ENCODE assay signal across 26 cellular contexts in genomic region chr12:68268971-68269370, GRCh38. TPM values are rescaled to one million over a fixed set of nuclear protein-coding genes. Genes with fewer than 3 reads are reported as not detected.
"Had no signal": no experiment of that assay in that cellular context is flagged by ENCODE, and none has a peak within 500 bp of the region (broad histone marks: within the 10 kb centered on the region; RNA-seq: fewer than 3 reads in every experiment).

No MANE protein-coding gene starts in this region.

- H3K4me3 ChIP-seq: colonic mucosa, gastrocnemius medialis, heart right ventricle, mucosa of descending colon, neural progenitor cell, psoas muscle, right lobe of liver, suprapubic skin, thyroid gland had no signal

- H3K4me2 ChIP-seq: neural progenitor cell had no signal

- DNase-seq: colonic mucosa; effector CD4-positive, alpha-beta T cell; erythroblast; gastrocnemius medialis; heart right ventricle; islet precursor cell; mucosa of descending colon; natural killer cell; occipital lobe; psoas muscle; retina; right lobe of liver; stimulated activated CD4-positive, alpha-beta T cell treated with anti-CD3 and anti-CD28 coated beads, Interleukin-4, amount 100 ng/mL, for 1 hour; stimulated activated CD8-positive, alpha-beta memory T cell treated with anti-CD3 and anti-CD28 coated beads, Interleukin-4, amount 100 ng/mL, for 48 hours; stimulated activated naive CD8-positive, alpha-beta T cell treated with anti-CD3 and anti-CD28 coated beads, Interleukin-15, Interleukin-2, amounts not matched to agents 100 U/mL and 50 U/mL, for 24 hours; thyroid gland had no signal

- H3K36me3 Mint-ChIP-seq: natural killer cell; neural progenitor cell; stimulated activated effector memory CD8-positive, alpha-beta T cell treated with anti-CD3 and anti-CD28 coated beads, Interleukin-12 subunit alpha, Interleukin-12 subunit beta, amount 100 ng/mL, for 72 hours; type B pancreatic cell had no signal

- H3K9me3 ChIP-seq: colonic mucosa, gastrocnemius medialis, heart right ventricle, mucosa of descending colon, psoas muscle, right lobe of liver, suprapubic skin, thyroid gland had no signal

- H3K27ac ChIP-seq: colonic mucosa, gastrocnemius medialis, heart right ventricle, neural progenitor cell, psoas muscle, right lobe of liver, suprapubic skin, thyroid gland had no signal

- ATAC-seq: gastrocnemius medialis, heart right ventricle, left lobe of liver, mucosa of descending colon, natural killer cell, psoas muscle, right lobe of liver had no signal

- H3K4me1 Mint-ChIP-seq: natural killer cell had no signal

- H2AFZ ChIP-seq: neural progenitor cell had no signal

- H3K4me1 ChIP-seq: colonic mucosa, gastrocnemius medialis, psoas muscle, right lobe of liver, suprapubic skin had no signal

- H3K4me3 Mint-ChIP-seq: endodermal cell; natural killer cell; neural progenitor cell; stimulated activated effector memory CD8-positive, alpha-beta T cell treated with anti-CD3 and anti-CD28 coated beads, Interleukin-12 subunit alpha, Interleukin-12 subunit beta, amount 100 ng/mL, for 72 hours; type B pancreatic cell had no signal

- H3K9ac ChIP-seq: neural progenitor cell had no signal

- H3K27me3 ChIP-seq: colonic mucosa, gastrocnemius medialis, heart right ventricle, neural progenitor cell, right lobe of liver, suprapubic skin, thyroid gland had no signal

- H3K9me3 Mint-ChIP-seq: endodermal cell; natural killer cell; neural progenitor cell; stimulated activated effector memory CD8-positive, alpha-beta T cell treated with anti-CD3 and anti-CD28 coated beads, Interleukin-12 subunit alpha, Interleukin-12 subunit beta, amount 100 ng/mL, for 72 hours; type B pancreatic cell had no signal

- H3K36me3 ChIP-seq: colonic mucosa, gastrocnemius medialis, heart right ventricle, neural progenitor cell, right lobe of liver, suprapubic skin, thyroid gland had no signal

- H3K27ac Mint-ChIP-seq: endodermal cell, natural killer cell, neural progenitor cell, type B pancreatic cell had no signal

RNA-seq across cellular contexts. Expression of gene IL22, which starts 15.6 kb away (rescaled TPM):
- total RNA-seq: colonic mucosa, dermis microvascular lymphatic vessel endothelial cell, endodermal cell, endothelial cell of umbilical vein, fibroblast of villous mesenchyme, gastrocnemius medialis, heart right ventricle, left lobe of liver, lower leg skin, mucosa of descending colon, natural killer cell, occipital lobe, psoas muscle, right lobe of liver, suprapubic skin, thyroid gland had no signal
- polyA plus RNA-seq: endothelial cell of umbilical vein, heart right ventricle, psoas muscle had no signal

RNA-seq across cellular contexts. Expression of gene IL26, which starts 43.4 kb away (rescaled TPM):
- total RNA-seq: colonic mucosa, dermis microvascular lymphatic vessel endothelial cell, endodermal cell, endothelial cell of umbilical vein, fibroblast of villous mesenchyme, gastrocnemius medialis, heart right ventricle, left lobe of liver, lower leg skin, mucosa of descending colon, natural killer cell, occipital lobe, psoas muscle, right lobe of liver, suprapubic skin, thyroid gland had no signal
- polyA plus RNA-seq: endothelial cell of umbilical vein, heart right ventricle, psoas muscle had no signal
